In the genomic region with DNA sequence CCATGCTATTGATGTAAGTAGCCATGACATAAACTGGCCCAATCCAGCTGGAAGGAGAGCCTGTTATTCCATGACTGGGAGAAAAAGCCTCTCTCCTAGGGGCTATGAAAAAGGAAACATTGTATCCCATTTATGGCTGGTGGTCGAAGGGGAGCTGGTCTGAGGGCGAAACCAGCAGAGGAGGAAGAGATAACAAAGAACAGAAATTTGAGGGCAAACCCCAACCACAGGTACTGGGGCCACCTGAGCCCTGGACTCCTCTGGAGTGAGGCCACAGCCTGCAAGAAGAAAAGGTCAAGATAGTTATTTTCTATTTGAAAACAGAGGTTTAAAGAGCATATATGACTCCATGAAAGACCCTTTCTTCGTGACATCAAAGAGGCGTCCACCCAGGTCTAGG, we compare ENCODE assay signal across 23 cellular contexts.
"Had no signal": no experiment of that assay in that cellular context is flagged by ENCODE, and none has a peak within 500 bp of the region (broad histone marks: within the 10 kb centered on the region; RNA-seq: fewer than 3 reads in every experiment).

No MANE protein-coding gene starts in this region.

- ATAC-seq: effector memory CD8-positive, alpha-beta T cell; esophagus mucosa; foreskin keratinocyte; gastrocnemius medialis; gastroesophageal sphincter; heart left ventricle; heart right ventricle had no signal

- H3K4me3 Mint-ChIP-seq: dendritic cell treated with granulocyte-macrophage colony-stimulating factor and Interleukin-4, amounts not matched to agents 40 ng/mL and 50 ng/mL, for 4 days; effector memory CD8-positive, alpha-beta T cell; endodermal cell had no signal

- H3K27me3 ChIP-seq: colonic mucosa, gastrocnemius medialis, gastroesophageal sphincter, heart left ventricle, heart right ventricle had no signal

- H3K36me3 ChIP-seq: colonic mucosa, esophagus squamous epithelium, gastrocnemius medialis, gastroesophageal sphincter, heart left ventricle, heart right ventricle had no signal

- H3K4me1 ChIP-seq: colonic mucosa, esophagus squamous epithelium, foreskin keratinocyte, gastrocnemius medialis, gastroesophageal sphincter, heart left ventricle, heart right ventricle had no signal

- H3K27ac Mint-ChIP-seq: dendritic cell treated with granulocyte-macrophage colony-stimulating factor and Interleukin-4, amounts not matched to agents 40 ng/mL and 50 ng/mL, for 4 days; effector memory CD8-positive, alpha-beta T cell; endodermal cell had no signal

- DNase-seq: colonic mucosa; cortex of kidney; dermis blood vessel endothelial cell; dorsolateral prefrontal cortex; effector CD4-positive, alpha-beta T cell; effector CD8-positive, alpha-beta T cell; effector memory CD4-positive, alpha-beta T cell; effector memory CD8-positive, alpha-beta T cell; endodermal cell; erythroblast; esophagus squamous epithelium; foreskin fibroblast; foreskin keratinocyte; foreskin melanocyte; gastrocnemius medialis; glutamatergic neuron; heart left ventricle; heart right ventricle had no signal

- H3K4me3 ChIP-seq: colonic mucosa, coronary artery, dorsolateral prefrontal cortex, esophagus squamous epithelium, gastrocnemius medialis, gastroesophageal sphincter, heart left ventricle, heart right ventricle had no signal

- H3K9me3 Mint-ChIP-seq: effector memory CD8-positive, alpha-beta T cell had no signal

- H3K27ac ChIP-seq: colonic mucosa, coronary artery, dorsolateral prefrontal cortex, epithelial cell of prostate, esophagus squamous epithelium, foreskin keratinocyte, gastrocnemius medialis, gastroesophageal sphincter, heart left ventricle, heart right ventricle had no signal

- H3K9me3 ChIP-seq: colonic mucosa, gastrocnemius medialis had no signal
